16 cellular contexts compared by ENCODE assay signal in the genomic region with DNA sequence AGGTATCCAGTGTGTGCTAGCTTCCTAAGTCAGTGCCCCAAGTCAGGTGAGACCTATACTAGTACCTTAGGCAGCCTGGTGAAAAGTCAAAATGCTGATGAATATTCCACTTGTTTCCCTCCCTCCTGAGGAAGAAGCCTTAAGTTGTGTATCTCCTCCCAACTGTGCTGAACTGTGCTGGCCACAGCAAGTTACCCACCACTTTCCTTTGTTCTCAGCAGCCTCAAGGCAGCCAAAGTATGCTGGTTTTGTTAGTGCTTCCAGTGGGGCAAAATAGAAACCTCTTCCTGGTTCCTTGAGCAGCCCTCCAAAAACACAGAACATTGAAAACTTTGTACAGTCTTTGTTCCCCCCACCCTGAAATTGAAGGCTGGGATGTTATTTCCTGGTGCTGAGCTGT. TPM values are rescaled to one million over a fixed set of nuclear protein-coding genes. Genes with fewer than 3 reads are reported as not detected.
DNase-seq lines count a peak whose midpoint lies in the region; ATAC-seq and TF ChIP-seq lines count a peak whose summit lies in the region.
"Had no signal": no experiment of that assay in that cellular context is flagged by ENCODE, and none has a peak within 500 bp of the region (broad histone marks: within the 10 kb centered on the region; RNA-seq: fewer than 3 reads in every experiment).

No MANE protein-coding gene starts in this region.

- H3K36me3 Mint-ChIP-seq in endothelial cell (ENCODE audit: low read depth, unreplicated experiment) = no peaks in the 10 kb centered on the region
- H3K36me3 Mint-ChIP-seq: CD8-positive, alpha-beta memory T cell; IgD-negative memory B cell had no signal

- H3K4me1 ChIP-seq in left ventricle myocardium inferior = no peaks in the 10 kb centered on the region
- peaks cover 6% of the 10 kb centered on the region for H3K4me1 ChIP-seq in Loucy (ENCODE audit: insufficient read depth, low read length, poor library complexity, severe bottlenecking)
- H3K4me1 ChIP-seq: BLaER1 had no signal

- H3K9me3 ChIP-seq in left ventricle myocardium inferior (replicated peaks) (peaks cover 4% of the 10 kb centered on the region), Loucy (ENCODE audit: insufficient read depth, low read depth, low read length) (no peaks in the 10 kb centered on the region)
- H3K9me3 ChIP-seq: BLaER1 had no signal

- no peaks in the 10 kb centered on the region for H3K79me2 ChIP-seq in Loucy (ENCODE audit: insufficient read depth, low read length)

- no peaks in the 10 kb centered on the region for H3K27me3 ChIP-seq in left ventricle myocardium inferior (ENCODE audit: low read depth)
- H3K27me3 ChIP-seq in Loucy (ENCODE audit: insufficient read depth, low read length, poor library complexity, severe bottlenecking) = no peaks in the 10 kb centered on the region

- no peaks in the 10 kb centered on the region for H3K27me3 Mint-ChIP-seq in endothelial cell (ENCODE audit: unreplicated experiment)

- no peak overlapping the region for H3K9ac ChIP-seq in Loucy (ENCODE audit: low read depth, low read length, poor library complexity, severe bottlenecking)
- H3K9ac ChIP-seq: BLaER1 had no signal

- H3K36me3 ChIP-seq in left ventricle myocardium inferior = no peaks in the 10 kb centered on the region
- H3K36me3 ChIP-seq in Loucy (ENCODE audit: insufficient read depth, low read length) = no peaks in the 10 kb centered on the region
- H3K36me3 ChIP-seq: BLaER1 had no signal

- H3K27ac ChIP-seq in left ventricle myocardium inferior (replicated peaks) (peak overlapping the region; percentile 52), substantia nigra (ENCODE audit: low read depth, low read length, poor library complexity, severe bottlenecking) (no peak overlapping the region)
- H3K27ac ChIP-seq: BLaER1 had no signal

- H3K4me2 ChIP-seq in Loucy (ENCODE audit: low read depth, low read length, poor library complexity, severe bottlenecking) = peak overlapping the region; percentile 37
- H3K4me2 ChIP-seq: BLaER1 had no signal

- no peak for TF ChIP-seq CTCF in left ventricle myocardium inferior (IDR thresholded peaks at IDR 0.05; ENCODE audit: borderline replicate concordance)
- TF ChIP-seq CTCF in Loucy (conservative IDR thresholded peaks at IDR 0.05; ENCODE audit: low read length) = no peak
- TF ChIP-seq CTCF in endothelial cell (IDR thresholded peaks at IDR 0.05; ENCODE audit: unreplicated experiment) = no peak

- peak overlapping the region; percentile 72 for H3K27ac Mint-ChIP-seq in endothelial cell (ENCODE audit: unreplicated experiment)
- H3K27ac Mint-ChIP-seq: CD8-positive, alpha-beta memory T cell; HFFc6; IgD-negative memory B cell had no signal

- H4K20me1 ChIP-seq in Loucy (ENCODE audit: insufficient read depth, low read length, poor library complexity, severe bottlenecking) = no peaks in the 10 kb centered on the region
- H4K20me1 ChIP-seq: BLaER1 had no signal

- no peaks in the 10 kb centered on the region for H3K9me2 ChIP-seq in Loucy (replicated peaks; ENCODE audit: low read depth, low read length)

- peaks cover 14% of the 10 kb centered on the region for H3K4me1 Mint-ChIP-seq in endothelial cell (ENCODE audit: unreplicated experiment)

- H3K4me3 ChIP-seq in left ventricle myocardium inferior (no peak overlapping the region), Loucy (ENCODE audit: low read length, poor library complexity, severe bottlenecking) (no peak overlapping the region)
- H3K4me3 ChIP-seq: BLaER1 had no signal

- H2AFZ ChIP-seq in Loucy (ENCODE audit: low read length) = no peak overlapping the region

- intact Hi-C loops in left ventricle myocardium inferior (cut with micrococcal nuclease) (no loop called here), left ventricle myocardium superior (cut with micrococcal nuclease) (no loop called here)

- ATAC-seq in left ventricle myocardium superior = no peak
- no peak for ATAC-seq in HG02678 (IDR thresholded peaks at IDR 0.05; ENCODE audit: unreplicated experiment)

- H3K4me3 Mint-ChIP-seq in endothelial cell (ENCODE audit: unreplicated experiment) = no peak overlapping the region
- H3K4me3 Mint-ChIP-seq: CD8-positive, alpha-beta memory T cell; HFFc6; IgD-negative memory B cell had no signal

- DNase-seq in left ventricle myocardium inferior = no peak
- DNase-seq in left ventricle myocardium superior = no peak
- no peak for DNase-seq in endothelial cell (ENCODE audit: low spot score)
- no peak for DNase-seq in NCI-H82 treated with DMSO at 0.1 percent for 48 hours (lab: John Stamatoyannopoulos, UW; ENCODE audit: unreplicated experiment)
- no peak for DNase-seq in T-helper 9 cell
- DNase-seq in substantia nigra (lab: John Stamatoyannopoulos, UW) = no peak
- DNase-seq: 8988T; AML-193; CD8-positive, alpha-beta memory T cell; DMS53; HCEC 1CT; HFFc6 had no signal

- no peaks in the 10 kb centered on the region for H3K9me3 Mint-ChIP-seq in endothelial cell (ENCODE audit: unreplicated experiment)
- H3K9me3 Mint-ChIP-seq: CD8-positive, alpha-beta memory T cell; HFFc6 had no signal

- no peaks in the 10 kb centered on the region for H3F3A ChIP-seq in Loucy (ENCODE audit: low read depth)

RNA-seq across cellular contexts. Expression of a gene that starts 13.9 kb away (rescaled TPM):
- total RNA-seq in left ventricle myocardium inferior = 17.4 TPM
- 21.0 TPM for total RNA-seq in left ventricle myocardium superior
- 23.4 TPM for total RNA-seq in endothelial cell (ENCODE audit: unreplicated experiment)

RNA-seq across cellular contexts. Expression of a gene that starts 14.1 kb away (rescaled TPM):
- total RNA-seq in left ventricle myocardium inferior = 20.3 TPM
- 18.9 TPM for total RNA-seq in left ventricle myocardium superior
- total RNA-seq in endothelial cell (ENCODE audit: unreplicated experiment) = 49.2 TPM
